Comparison of ENCODE assay signal across 1 cellular context in the genomic region with DNA sequence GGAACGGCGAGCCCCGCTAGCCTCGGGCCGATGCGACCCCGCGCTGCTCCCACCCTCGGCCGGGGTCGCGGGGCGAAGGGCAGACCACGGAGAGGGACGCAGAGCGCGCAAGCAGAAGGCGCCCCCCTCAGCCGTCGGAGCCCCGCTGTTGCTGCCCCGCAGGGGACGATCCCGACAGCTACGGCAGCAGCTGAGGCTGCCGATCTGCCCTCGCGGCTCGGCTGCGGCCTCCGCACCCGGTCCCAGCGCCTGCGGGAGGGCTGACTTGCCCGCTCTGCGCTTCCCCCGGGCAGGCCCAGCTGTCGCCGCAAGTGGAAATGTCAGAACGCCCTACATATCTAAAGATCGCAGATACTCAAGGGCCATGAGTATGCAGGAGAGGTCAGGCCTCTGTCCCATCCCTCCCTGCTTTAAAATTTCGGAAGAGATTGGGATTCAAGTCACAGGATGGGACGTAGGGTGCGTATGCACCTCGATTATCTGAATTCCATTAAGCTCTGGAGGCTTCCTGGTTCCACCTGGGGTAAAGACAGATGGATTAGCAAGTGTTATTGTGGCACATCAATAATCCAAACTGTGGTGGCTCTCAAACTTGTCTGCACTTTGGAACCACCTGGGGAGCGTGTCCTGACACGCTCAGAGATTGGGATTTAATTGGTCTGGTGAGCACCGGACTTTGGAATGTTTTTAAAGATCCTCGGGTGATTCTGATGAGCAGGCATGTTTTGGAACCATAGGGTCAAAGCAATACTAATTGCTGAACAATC.
A peak's percentile ranks its signal among the peaks of the same experiment; 100 is the strongest.
TF ChIP-seq lines count a peak whose summit lies in the region.

TSS of gene CRPPA (minus strand) at position 206 of the 767 bp plus-strand sequence. CDS start 216 bp downstream, outside the sequence.

TF ChIP-seq in HepG2, 621 proteins besides CTCF, POLR2A, EP300 and RAD21 (continued from another document and continues in another):
- TF ChIP-seq ZNF687 (CRISPR knock-in tag; IDR thresholded peaks at IDR 0.05): peak; percentile 57
- TF ChIP-seq LCORL (IDR thresholded peaks at IDR 0.05): no peak
- peak; percentile 15; the same call in 1 of the 2 replicates for TF ChIP-seq LCORL (CRISPR knock-in tag; IDR thresholded peaks at IDR 0.05)
- TF ChIP-seq, protein P1, sequence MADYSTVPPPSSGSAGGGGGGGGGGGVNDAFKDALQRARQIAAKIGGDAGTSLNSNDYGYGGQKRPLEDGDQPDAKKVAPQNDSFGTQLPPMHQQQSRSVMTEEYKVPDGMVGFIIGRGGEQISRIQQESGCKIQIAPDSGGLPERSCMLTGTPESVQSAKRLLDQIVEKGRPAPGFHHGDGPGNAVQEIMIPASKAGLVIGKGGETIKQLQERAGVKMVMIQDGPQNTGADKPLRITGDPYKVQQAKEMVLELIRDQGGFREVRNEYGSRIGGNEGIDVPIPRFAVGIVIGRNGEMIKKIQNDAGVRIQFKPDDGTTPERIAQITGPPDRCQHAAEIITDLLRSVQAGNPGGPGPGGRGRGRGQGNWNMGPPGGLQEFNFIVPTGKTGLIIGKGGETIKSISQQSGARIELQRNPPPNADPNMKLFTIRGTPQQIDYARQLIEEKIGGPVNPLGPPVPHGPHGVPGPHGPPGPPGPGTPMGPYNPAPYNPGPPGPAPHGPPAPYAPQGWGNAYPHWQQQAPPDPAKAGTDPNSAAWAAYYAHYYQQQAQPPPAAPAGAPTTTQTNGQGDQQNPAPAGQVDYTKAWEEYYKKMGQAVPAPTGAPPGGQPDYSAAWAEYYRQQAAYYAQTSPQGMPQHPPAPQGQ (CRISPR knock-in tag; IDR thresholded peaks at IDR 0.05; ENCODE audit: borderline replicate concordance): no peak
- TF ChIP-seq HNF4A (CRISPR knock-in tag; IDR thresholded peaks at IDR 0.05): peak; percentile 74
- TF ChIP-seq ZNF639 (CRISPR knock-in tag; conservative IDR thresholded peaks at IDR 0.05): no peak; the same call in 1 of the 2 replicates
- TF ChIP-seq TBP (CRISPR knock-in tag; IDR thresholded peaks at IDR 0.05): no peak
- peak; percentile 33; the same call in 1 of the 2 replicates for TF ChIP-seq ZNF263 (CRISPR knock-in tag; IDR thresholded peaks at IDR 0.05)
- TF ChIP-seq HOXD1 (CRISPR knock-in tag; IDR thresholded peaks at IDR 0.05): 0 out of 2 replicates have a peak, but pooled peaks have one; percentile 43
- TF ChIP-seq SALL2 (CRISPR knock-in tag; IDR thresholded peaks at IDR 0.05): peak; percentile 71; the same call in 1 of the 2 replicates
- TF ChIP-seq ZNF10 (CRISPR knock-in tag; IDR thresholded peaks at IDR 0.05; ENCODE audit: borderline replicate concordance, low read depth): no peak
- TF ChIP-seq ZNF777 (CRISPR knock-in tag; IDR thresholded peaks at IDR 0.05): peak; percentile 62
- peak; percentile 12; the same call in 1 of the 2 replicates for TF ChIP-seq FOSL2 (CRISPR knock-in tag; IDR thresholded peaks at IDR 0.05)
- peak; percentile 52 for TF ChIP-seq HNF4G (IDR thresholded peaks at IDR 0.05; ENCODE audit: borderline replicate concordance, low read depth, low read length)
- no peak for TF ChIP-seq HNF4G (CRISPR knock-in tag; IDR thresholded peaks at IDR 0.05; ENCODE audit: borderline replicate concordance, low read depth)
- TF ChIP-seq NCOA2 (CRISPR knock-in tag; IDR thresholded peaks at IDR 0.05): no peak
- no peak for TF ChIP-seq TEF (CRISPR knock-in tag; IDR thresholded peaks at IDR 0.05)
- TF ChIP-seq HDAC2 (CRISPR knock-in tag; IDR thresholded peaks at IDR 0.05): no peak
- peak; percentile 72 to 75 for TF ChIP-seq MAFK (conservative IDR thresholded peaks at IDR 0.05 in 1 of 2, IDR thresholded peaks at IDR 0.05 in 1 of 2; ENCODE audit: low read length in 2 of 2)
- TF ChIP-seq ZNF143 (CRISPR knock-in tag; IDR thresholded peaks at IDR 0.05): no peak
- TF ChIP-seq ZSCAN5A (CRISPR knock-in tag; IDR thresholded peaks at IDR 0.05; ENCODE audit: borderline replicate concordance): peak; percentile 43; the same call in 1 of the 2 replicates
- TF ChIP-seq ZKSCAN1 (IDR thresholded peaks at IDR 0.05; ENCODE audit: low read length): no peak
- TF ChIP-seq PHF8 (CRISPR knock-in tag; IDR thresholded peaks at IDR 0.05): peak; percentile 48; the same call in 1 of the 2 replicates
- TF ChIP-seq, protein P2, sequence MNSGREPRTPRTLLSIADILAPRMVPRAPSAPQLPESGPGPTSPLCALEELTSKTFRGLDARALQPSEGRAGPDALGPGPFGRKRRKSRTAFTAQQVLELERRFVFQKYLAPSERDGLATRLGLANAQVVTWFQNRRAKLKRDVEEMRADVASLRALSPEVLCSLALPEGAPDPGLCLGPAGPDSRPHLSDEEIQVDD (CRISPR knock-in tag; IDR thresholded peaks at IDR 0.05; ENCODE audit: borderline replicate concordance): no peak
- TF ChIP-seq TCF7 (IDR thresholded peaks at IDR 0.05; ENCODE audit: low read depth): no peak
- TF ChIP-seq, protein P3, sequence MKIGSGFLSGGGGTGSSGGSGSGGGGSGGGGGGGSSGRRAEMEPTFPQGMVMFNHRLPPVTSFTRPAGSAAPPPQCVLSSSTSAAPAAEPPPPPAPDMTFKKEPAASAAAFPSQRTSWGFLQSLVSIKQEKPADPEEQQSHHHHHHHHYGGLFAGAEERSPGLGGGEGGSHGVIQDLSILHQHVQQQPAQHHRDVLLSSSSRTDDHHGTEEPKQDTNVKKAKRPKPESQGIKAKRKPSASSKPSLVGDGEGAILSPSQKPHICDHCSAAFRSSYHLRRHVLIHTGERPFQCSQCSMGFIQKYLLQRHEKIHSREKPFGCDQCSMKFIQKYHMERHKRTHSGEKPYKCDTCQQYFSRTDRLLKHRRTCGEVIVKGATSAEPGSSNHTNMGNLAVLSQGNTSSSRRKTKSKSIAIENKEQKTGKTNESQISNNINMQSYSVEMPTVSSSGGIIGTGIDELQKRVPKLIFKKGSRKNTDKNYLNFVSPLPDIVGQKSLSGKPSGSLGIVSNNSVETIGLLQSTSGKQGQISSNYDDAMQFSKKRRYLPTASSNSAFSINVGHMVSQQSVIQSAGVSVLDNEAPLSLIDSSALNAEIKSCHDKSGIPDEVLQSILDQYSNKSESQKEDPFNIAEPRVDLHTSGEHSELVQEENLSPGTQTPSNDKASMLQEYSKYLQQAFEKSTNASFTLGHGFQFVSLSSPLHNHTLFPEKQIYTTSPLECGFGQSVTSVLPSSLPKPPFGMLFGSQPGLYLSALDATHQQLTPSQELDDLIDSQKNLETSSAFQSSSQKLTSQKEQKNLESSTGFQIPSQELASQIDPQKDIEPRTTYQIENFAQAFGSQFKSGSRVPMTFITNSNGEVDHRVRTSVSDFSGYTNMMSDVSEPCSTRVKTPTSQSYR (CRISPR knock-in tag; IDR thresholded peaks at IDR 0.05; ENCODE audit: borderline replicate concordance): no peak
- TF ChIP-seq GABPB1 (CRISPR knock-in tag; IDR thresholded peaks at IDR 0.05): peak; percentile 57; the same call in 1 of the 2 replicates
- no peak for TF ChIP-seq ARID3A (IDR thresholded peaks at IDR 0.05; ENCODE audit: low read depth, low read length)
- TF ChIP-seq PITX1 (CRISPR knock-in tag; IDR thresholded peaks at IDR 0.05): no peak
- no peak for TF ChIP-seq ZHX2 (IDR thresholded peaks at IDR 0.05; ENCODE audit: low read depth)
- peak; percentile 83; the same call in 1 of the 2 replicates for TF ChIP-seq ZHX2 (CRISPR knock-in tag; IDR thresholded peaks at IDR 0.05; ENCODE audit: borderline replicate concordance)
- no peak for TF ChIP-seq ZBTB1 (CRISPR knock-in tag; IDR thresholded peaks at IDR 0.05; ENCODE audit: borderline replicate concordance)
- peak; percentile 39; the same call in 1 of the 2 replicates for TF ChIP-seq PHF21A (CRISPR knock-in tag; IDR thresholded peaks at IDR 0.05)
